ENCODE assay signal across 1 cellular context in genomic region chr9:133888048-133888778, GRCh38.
TF ChIP-seq lines count a peak whose summit lies in the region.

No MANE protein-coding gene starts in this region.

TF ChIP-seq in HepG2, 621 proteins besides CTCF, POLR2A, EP300 and RAD21 (continued from another document and continues in another):
- TF ChIP-seq ZNF574 (CRISPR knock-in tag; IDR thresholded peaks at IDR 0.05) (peak; percentile 44), KDM2A (CRISPR knock-in tag; IDR thresholded peaks at IDR 0.05; ENCODE audit: borderline replicate concordance, low read depth) (0 out of 2 replicates have a peak, but pooled peaks have one; percentile 9), MEF2D (CRISPR knock-in tag; IDR thresholded peaks at IDR 0.05) (peak; percentile 81; the same call in 1 of the 2 replicates), ZNF142 (CRISPR knock-in tag; IDR thresholded peaks at IDR 0.05) (0 out of 2 replicates have a peak, but pooled peaks have one; percentile 18), ZNF468 (CRISPR knock-in tag; IDR thresholded peaks at IDR 0.05) (no peak), ZNF503 (CRISPR knock-in tag; IDR thresholded peaks at IDR 0.05) (peak; percentile 65; the same call in 1 of the 2 replicates), RARA (CRISPR knock-in tag; IDR thresholded peaks at IDR 0.05) (peak; percentile 90), BRD4 (CRISPR knock-in tag; IDR thresholded peaks at IDR 0.05) (peak; percentile 85), MBD4 (IDR thresholded peaks at IDR 0.05; ENCODE audit: borderline replicate concordance, low read length) (no peak), DMAP1 (CRISPR knock-in tag; IDR thresholded peaks at IDR 0.05) (peak; percentile 67; the same call in 1 of the 2 replicates), SAP130 (CRISPR knock-in tag; IDR thresholded peaks at IDR 0.05; ENCODE audit: low read depth) (peak; percentile 87), NR2F1 (CRISPR knock-in tag; IDR thresholded peaks at IDR 0.05) (peak; percentile 12 to 22; a peak in 2 of 4 replicates), HNF4G (IDR thresholded peaks at IDR 0.05; ENCODE audit: borderline replicate concordance, low read depth, low read length) (peak; percentile 36; the same call in 1 of the 2 replicates), HNF4G (CRISPR knock-in tag; IDR thresholded peaks at IDR 0.05; ENCODE audit: borderline replicate concordance, low read depth) (peak; percentile 54; the same call in 1 of the 2 replicates), ZNF788 (CRISPR knock-in tag; IDR thresholded peaks at IDR 0.05; ENCODE audit: borderline replicate concordance) (peak; percentile 71; the same call in 1 of the 2 replicates), AHR (CRISPR knock-in tag; IDR thresholded peaks at IDR 0.05) (0 out of 2 replicates have a peak, but pooled peaks have one; percentile 22), NFE2L2 (IDR thresholded peaks at IDR 0.05; ENCODE audit: low read length) (no peak), ZSCAN29 (CRISPR knock-in tag; conservative IDR thresholded peaks at IDR 0.05) (0 out of 2 replicates have a peak, but pooled peaks have one; percentile 30), ZNF282 (IDR thresholded peaks at IDR 0.05; ENCODE audit: partially characterized antibody) (no peak), CENPT (CRISPR knock-in tag; IDR thresholded peaks at IDR 0.05; ENCODE audit: low read depth) (no peak), ZNF746 (CRISPR knock-in tag; IDR thresholded peaks at IDR 0.05) (peak; percentile 25), ZFP82 (CRISPR knock-in tag; IDR thresholded peaks at IDR 0.05; ENCODE audit: borderline replicate concordance) (no peak), SIX1 (CRISPR knock-in tag; IDR thresholded peaks at IDR 0.05; ENCODE audit: borderline replicate concordance) (peak; percentile 66; the same call in 1 of the 2 replicates), ZFP1 (CRISPR knock-in tag; IDR thresholded peaks at IDR 0.05) (0 out of 2 replicates have a peak, but pooled peaks have one; percentile 52), RFX3 (CRISPR knock-in tag; IDR thresholded peaks at IDR 0.05) (peak; percentile 78), ZSCAN25 (CRISPR knock-in tag; IDR thresholded peaks at IDR 0.05) (peak; percentile 96), MLX (CRISPR knock-in tag; IDR thresholded peaks at IDR 0.05) (peak; percentile 86; the same call in 1 of the 2 replicates), YY1 (IDR thresholded peaks at IDR 0.05; ENCODE audit: insufficient read depth, insufficient replicate concordance, low read depth, low read length) (peak; percentile 44), ZSCAN5A (CRISPR knock-in tag; IDR thresholded peaks at IDR 0.05; ENCODE audit: borderline replicate concordance) (no peak), ZBTB37 (CRISPR knock-in tag; IDR thresholded peaks at IDR 0.05) (peak; percentile 72), ATF6 (CRISPR knock-in tag; conservative IDR thresholded peaks at IDR 0.05) (no peak), CREB1 (IDR thresholded peaks at IDR 0.05) (peak; percentile 76), CREB1 (CRISPR knock-in tag; IDR thresholded peaks at IDR 0.05) (no peak), PBX2 (CRISPR knock-in tag; IDR thresholded peaks at IDR 0.05) (0 out of 2 replicates have a peak, but pooled peaks have one; percentile 19), PHF21A (CRISPR knock-in tag; IDR thresholded peaks at IDR 0.05) (peak; percentile 86), ZNF414 (CRISPR knock-in tag; IDR thresholded peaks at IDR 0.05) (0 out of 2 replicates have a peak, but pooled peaks have one; percentile 20), HNF1B (CRISPR knock-in tag; IDR thresholded peaks at IDR 0.05) (peak; percentile 84), ZNF850 (CRISPR knock-in tag; conservative IDR thresholded peaks at IDR 0.05) (no peak), ZNF75D (CRISPR knock-in tag; IDR thresholded peaks at IDR 0.05; ENCODE audit: borderline replicate concordance) (no peak)
